Comparison of ENCODE assay signal across 25 cellular contexts in genomic region chr5:141965071-141965470, GRCh38. TPM values are rescaled to one million over a fixed set of nuclear protein-coding genes. Genes with fewer than 3 reads are reported as not detected.
DNase-seq lines count a peak whose midpoint lies in the region; ATAC-seq and TF ChIP-seq lines count a peak whose summit lies in the region.
"Had no signal": no experiment of that assay in that cellular context is flagged by ENCODE, and none has a peak within 500 bp of the region (broad histone marks: within the 10 kb centered on the region; RNA-seq: fewer than 3 reads in every experiment).

No MANE protein-coding gene starts in this region.

- H3K4me3 ChIP-seq in fibroblast of mammary gland (ENCODE audit: control insufficient read depth, low read depth, low read length) = no peak overlapping the region
- H3K4me3 ChIP-seq: GM12878, HAP-1, MG63 had no signal

- H3K27me3 Mint-ChIP-seq in activated naive CD4-positive, alpha-beta T cell treated with anti-CD3 and anti-CD28 coated beads for 36 hours (ENCODE audit: low read depth) = no peaks in the 10 kb centered on the region
- H3K27me3 Mint-ChIP-seq in nephron progenitor cell (ENCODE audit: low read depth, poor library complexity) (peaks cover 2% of the 10 kb centered on the region), immature natural killer cell (ENCODE audit: low read depth in 3 of 3) (peaks cover 2 to 10% (median 2%) of the 10 kb centered on the region in 3 donors)

- no peak for DNase-seq in activated naive CD4-positive, alpha-beta T cell treated with anti-CD3 and anti-CD28 coated beads for 36 hours
- DNase-seq in activated naive CD4-positive, alpha-beta T cell treated with anti-CD3 and anti-CD28 coated beads, Interleukin-2, amount 50 U/mL, for 72 hours (ENCODE audit: low spot score in 2 of 2) = no peak
- DNase-seq in fibroblast of mammary gland (ENCODE audit: low read depth) = peak; percentile 10
- peak; percentile 16 for DNase-seq in nephron progenitor cell
- DNase-seq in immature natural killer cell = no peak
- DNase-seq: 8988T; ACHN; GDM1; GOT3; HFFc6; KBM-7; MG63; NCI-H1105 treated with DMSO at 0.1 percent for 48 hours; NCI-H146; NCI-H1930; NCI-H446 treated with DMSO at 0.1 percent for 48 hours; NCI-H526; NCI-H82; NK-92 treated with Interleukin-12 subunit alpha and Interleukin-12 subunit beta, amount 100 ng/mL, for 24 hours; PC-3 had no signal

- no peak for TF ChIP-seq CTCF in fibroblast of mammary gland (conservative IDR thresholded peaks at IDR 0.05; ENCODE audit: control insufficient read depth, insufficient read depth, low read depth, low read length)
- TF ChIP-seq CTCF in nephron progenitor cell (IDR thresholded peaks at IDR 0.05) = no peak

- H3K36me3 Mint-ChIP-seq in activated naive CD4-positive, alpha-beta T cell treated with anti-CD3 and anti-CD28 coated beads for 36 hours (ENCODE audit: low read depth) = peaks cover 1% of the 10 kb centered on the region
- peaks cover 7 to 10% of the 10 kb centered on the region in 2 donors for H3K36me3 Mint-ChIP-seq in activated naive CD4-positive, alpha-beta T cell treated with anti-CD3 and anti-CD28 coated beads, Interleukin-2, amount 50 U/mL, for 72 hours
- H3K36me3 Mint-ChIP-seq in nephron progenitor cell (ENCODE audit: low read depth) (no peaks in the 10 kb centered on the region), immature natural killer cell (no peaks in the 10 kb centered on the region)

- no peak overlapping the region for H3K4me3 Mint-ChIP-seq in activated naive CD4-positive, alpha-beta T cell treated with anti-CD3 and anti-CD28 coated beads for 36 hours
- H3K4me3 Mint-ChIP-seq in nephron progenitor cell (no peak overlapping the region), immature natural killer cell (no peak overlapping the region)
- H3K4me3 Mint-ChIP-seq: HFFc6 had no signal

- H3K4me1 Mint-ChIP-seq in activated naive CD4-positive, alpha-beta T cell treated with anti-CD3 and anti-CD28 coated beads for 36 hours (ENCODE audit: low read depth) = peaks cover 25% of the 10 kb centered on the region
- H3K4me1 Mint-ChIP-seq in nephron progenitor cell (peaks cover 74% of the 10 kb centered on the region), immature natural killer cell (peaks cover 47 to 62% of the 10 kb centered on the region in 2 donors)

- H3K9me3 Mint-ChIP-seq in activated naive CD4-positive, alpha-beta T cell treated with anti-CD3 and anti-CD28 coated beads for 36 hours = no peaks in the 10 kb centered on the region
- H3K9me3 Mint-ChIP-seq in activated naive CD4-positive, alpha-beta T cell treated with anti-CD3 and anti-CD28 coated beads, Interleukin-2, amount 50 U/mL, for 72 hours = no peaks in the 10 kb centered on the region
- H3K9me3 Mint-ChIP-seq in nephron progenitor cell (no peaks in the 10 kb centered on the region), immature natural killer cell (no peaks in the 10 kb centered on the region)
- H3K9me3 Mint-ChIP-seq: HFFc6 had no signal

- CTCF ChIA-PET in activated naive CD4-positive, alpha-beta T cell treated with anti-CD3 and anti-CD28 coated beads for 36 hours (lab: Charles Lee) = interaction anchor here (0.7 to 5.2 kb wide), 2 partner anchors 183 to 273 kb away, joined by 3 to 23 read pairs; no protein-coding TSS in a partner anchor

- peak overlapping the region; percentile 33 for H3K27ac Mint-ChIP-seq in activated naive CD4-positive, alpha-beta T cell treated with anti-CD3 and anti-CD28 coated beads for 36 hours
- H3K27ac Mint-ChIP-seq in activated naive CD4-positive, alpha-beta T cell treated with anti-CD3 and anti-CD28 coated beads, Interleukin-2, amount 50 U/mL, for 72 hours = no peak overlapping the region
- peak overlapping the region; percentile 92 for H3K27ac Mint-ChIP-seq in nephron progenitor cell
- H3K27ac Mint-ChIP-seq in immature natural killer cell = peak overlapping the region in 1 of 6 donors; percentile 7
- H3K27ac Mint-ChIP-seq: HFFc6 had no signal

- ATAC-seq in activated naive CD4-positive, alpha-beta T cell treated with anti-CD3 and anti-CD28 coated beads, Interleukin-2, amount 50 U/mL, for 72 hours = no peak
- no peak for ATAC-seq in HG02938 (IDR thresholded peaks at IDR 0.05; ENCODE audit: unreplicated experiment)
- ATAC-seq in HG03135 (IDR thresholded peaks at IDR 0.05; ENCODE audit: unreplicated experiment) = no peak
- ATAC-seq: GM12878, PC-3, SK-N-SH treated with all-trans-retinoic acid at 6 μM for 48 hours had no signal

- intact Hi-C loops in activated naive CD4-positive, alpha-beta T cell treated with anti-CD3 and anti-CD28 coated beads for 36 hours (cut with micrococcal nuclease) = no loop called here

RNA-seq across cellular contexts. Expression of gene RNF14, which starts 3.8 kb away (rescaled TPM):
- 10 to 100 TPM; 29.8 to 35.6 TPM for total RNA-seq in activated naive CD4-positive, alpha-beta T cell treated with anti-CD3 and anti-CD28 coated beads for 36 hours
- 10 to 100 TPM; 29.4 to 38.5 TPM for total RNA-seq in activated naive CD4-positive, alpha-beta T cell treated with anti-CD3 and anti-CD28 coated beads, Interleukin-2, amount 50 U/mL, for 72 hours
- 10 to 100 TPM; 58.9 to 86.6 (median 70.9) TPM for polyA plus RNA-seq in immature natural killer cell

RNA-seq across cellular contexts. Expression of gene PCDH12, which starts 7.1 kb away (rescaled TPM):
- total RNA-seq in activated naive CD4-positive, alpha-beta T cell treated with anti-CD3 and anti-CD28 coated beads for 36 hours = 1 to 10 TPM in 1 of 2 experiments, under 1 TPM in 1; 0.43 to 1.1 TPM
- total RNA-seq in activated naive CD4-positive, alpha-beta T cell treated with anti-CD3 and anti-CD28 coated beads, Interleukin-2, amount 50 U/mL, for 72 hours = under 1 TPM; 0.60 to 0.73 TPM
- under 1 TPM in 2 of 3 donors, not detected in 1; 0.17 to 0.18 TPM for polyA plus RNA-seq in immature natural killer cell

RNA-seq across cellular contexts. Expression of gene DELE1, which starts 41.4 kb away (rescaled TPM):
- 10 to 100 TPM; 48.0 to 50.6 TPM for total RNA-seq in activated naive CD4-positive, alpha-beta T cell treated with anti-CD3 and anti-CD28 coated beads for 36 hours
- 100 to 1,000 TPM in 1 of 2 donors, 10 to 100 TPM in 1; 69.7 to 101 TPM for total RNA-seq in activated naive CD4-positive, alpha-beta T cell treated with anti-CD3 and anti-CD28 coated beads, Interleukin-2, amount 50 U/mL, for 72 hours
- 10 to 100 TPM; 38.2 to 47.1 (median 44.7) TPM for polyA plus RNA-seq in immature natural killer cell

RNA-seq across cellular contexts. Expression of gene GNPDA1, which starts 47.8 kb away (rescaled TPM):
- total RNA-seq in activated naive CD4-positive, alpha-beta T cell treated with anti-CD3 and anti-CD28 coated beads for 36 hours = 100 to 1,000 TPM; 250 to 259 TPM
- total RNA-seq in activated naive CD4-positive, alpha-beta T cell treated with anti-CD3 and anti-CD28 coated beads, Interleukin-2, amount 50 U/mL, for 72 hours = 100 to 1,000 TPM; 162 to 166 TPM
- polyA plus RNA-seq in immature natural killer cell = 10 to 100 TPM; 17.5 to 35.9 (median 28.4) TPM

Comparison
In these comparisons a context has a peak if more than half of its experiments do, and no peak if none do; other contexts are left out.
1. H3K27ac Mint-ChIP-seq: peak in activated naive CD4-positive, alpha-beta T cell treated with anti-CD3 and anti-CD28 coated beads for 36 hours (single experiment) and nephron progenitor cell (single experiment); none in activated naive CD4-positive, alpha-beta T cell treated with anti-CD3 and anti-CD28 coated beads, Interleukin-2, amount 50 U/mL, for 72 hours (0 of 2).
2. DNase-seq: peak in fibroblast of mammary gland (single experiment) and nephron progenitor cell (single experiment); none in activated naive CD4-positive, alpha-beta T cell treated with anti-CD3 and anti-CD28 coated beads for 36 hours (single experiment), activated naive CD4-positive, alpha-beta T cell treated with anti-CD3 and anti-CD28 coated beads, Interleukin-2, amount 50 U/mL, for 72 hours (0 of 2) and immature natural killer cell (0 of 3).